14 cellular contexts compared by ENCODE assay signal in genomic region chr3:195020921-195021320, GRCh38.
DNase-seq lines count a peak whose midpoint lies in the region; ATAC-seq and TF ChIP-seq lines count a peak whose summit lies in the region.
"Had no signal": no experiment of that assay in that cellular context is flagged by ENCODE, and none has a peak within 500 bp of the region (broad histone marks: within the 10 kb centered on the region; RNA-seq: fewer than 3 reads in every experiment).

No MANE protein-coding gene starts in this region.

- intact Hi-C loops in dendritic cell treated with granulocyte-macrophage colony-stimulating factor and Interleukin-4, amounts not matched to agents 40 ng/mL and 50 ng/mL, for 4 days (cut with micrococcal nuclease) = no loop called here
- intact Hi-C loops in right cardiac atrium (cut with DNase I) = no loop called here
- intact Hi-C loops in sigmoid colon (cut with DNase I) = no loop called here

- peak; percentile 75 to 94 for ATAC-seq in right cardiac atrium
- ATAC-seq in HG03045 (IDR thresholded peaks at IDR 0.05; ENCODE audit: unreplicated experiment) = no peak
- ATAC-seq in activated CD8-positive, alpha-beta T cell treated with anti-CD3 and anti-CD28 coated beads, Interleukin-2, amount 10 ng/mL, durations not matched to agents 7 days and 5 days = no peak
- ATAC-seq in GM19452 (IDR thresholded peaks at IDR 0.05; ENCODE audit: unreplicated experiment) = no peak
- ATAC-seq: GM12878 had no signal

- H3K27me3 Mint-ChIP-seq in dendritic cell treated with granulocyte-macrophage colony-stimulating factor and Interleukin-4, amounts not matched to agents 40 ng/mL and 50 ng/mL, for 4 days = peaks cover 9% of the 10 kb centered on the region
- H3K27me3 Mint-ChIP-seq in activated CD8-positive, alpha-beta T cell treated with anti-CD3 and anti-CD28 coated beads, Interleukin-2, amount 10 ng/mL, durations not matched to agents 7 days and 5 days (ENCODE audit: low read depth) = peaks cover 20% of the 10 kb centered on the region

- H3K4me1 ChIP-seq in right cardiac atrium (ENCODE audit: control insufficient read depth, insufficient read depth, low read length) = no peaks in the 10 kb centered on the region
- no peaks in the 10 kb centered on the region for H3K4me1 ChIP-seq in sigmoid colon
- H3K4me1 ChIP-seq: HAP-1 had no signal

- H3K4me3 ChIP-seq in right cardiac atrium (ENCODE audit: low read length) (no peak overlapping the region), sigmoid colon (no peak overlapping the region)
- H3K4me3 ChIP-seq: GM12878, HAP-1 had no signal

- WGBS in right cardiac atrium = 76% methylated on average over 1 of the region's 1 CpG
- WGBS in sigmoid colon, 2 donors = 83 to 84% methylated on average over 1 of the region's 1 CpG

- TF ChIP-seq POLR2A in sigmoid colon (IDR thresholded peaks at IDR 0.05) = no peak

- H3K4me3 Mint-ChIP-seq in dendritic cell treated with granulocyte-macrophage colony-stimulating factor and Interleukin-4, amounts not matched to agents 40 ng/mL and 50 ng/mL, for 4 days = no peak overlapping the region
- H3K4me3 Mint-ChIP-seq in activated CD8-positive, alpha-beta T cell treated with anti-CD3 and anti-CD28 coated beads, Interleukin-2, amount 10 ng/mL, durations not matched to agents 7 days and 5 days = no peak overlapping the region
- H3K4me3 Mint-ChIP-seq: CD4-positive, alpha-beta T cell had no signal

- no peaks in the 10 kb centered on the region for H3K36me3 Mint-ChIP-seq in dendritic cell treated with granulocyte-macrophage colony-stimulating factor and Interleukin-4, amounts not matched to agents 40 ng/mL and 50 ng/mL, for 4 days (ENCODE audit: low read depth)
- no peaks in the 10 kb centered on the region for H3K36me3 Mint-ChIP-seq in activated CD8-positive, alpha-beta T cell treated with anti-CD3 and anti-CD28 coated beads, Interleukin-2, amount 10 ng/mL, durations not matched to agents 7 days and 5 days (ENCODE audit: low read depth)

- no peak overlapping the region for H3K27ac ChIP-seq in right cardiac atrium (ENCODE audit: low read length)
- no peak overlapping the region for H3K27ac ChIP-seq in sigmoid colon

- H3K9me3 Mint-ChIP-seq in dendritic cell treated with granulocyte-macrophage colony-stimulating factor and Interleukin-4, amounts not matched to agents 40 ng/mL and 50 ng/mL, for 4 days = no peaks in the 10 kb centered on the region
- no peaks in the 10 kb centered on the region for H3K9me3 Mint-ChIP-seq in activated CD8-positive, alpha-beta T cell treated with anti-CD3 and anti-CD28 coated beads, Interleukin-2, amount 10 ng/mL, durations not matched to agents 7 days and 5 days (ENCODE audit: insufficient read depth)
- H3K9me3 Mint-ChIP-seq: CD4-positive, alpha-beta T cell had no signal

- no peaks in the 10 kb centered on the region for H3K36me3 ChIP-seq in sigmoid colon
- H3K36me3 ChIP-seq: HAP-1 had no signal

- H3K27me3 ChIP-seq in right cardiac atrium (ENCODE audit: control insufficient read depth, insufficient read depth) = no peaks in the 10 kb centered on the region
- H3K27me3 ChIP-seq in sigmoid colon = no peaks in the 10 kb centered on the region

- peak overlapping the region; percentile 54 for H3K27ac Mint-ChIP-seq in dendritic cell treated with granulocyte-macrophage colony-stimulating factor and Interleukin-4, amounts not matched to agents 40 ng/mL and 50 ng/mL, for 4 days
- no peak overlapping the region for H3K27ac Mint-ChIP-seq in activated CD8-positive, alpha-beta T cell treated with anti-CD3 and anti-CD28 coated beads, Interleukin-2, amount 10 ng/mL, durations not matched to agents 7 days and 5 days
- H3K27ac Mint-ChIP-seq: CD4-positive, alpha-beta T cell had no signal

- H3K9me3 ChIP-seq in right cardiac atrium (ENCODE audit: control insufficient read depth, low read length) = no peaks in the 10 kb centered on the region
- no peaks in the 10 kb centered on the region for H3K9me3 ChIP-seq in sigmoid colon
- H3K9me3 ChIP-seq: HAP-1 had no signal

- POLR2A ChIA-PET in activated CD8-positive, alpha-beta T cell treated with anti-CD3 and anti-CD28 coated beads, Interleukin-2, amount 10 ng/mL, durations not matched to agents 7 days and 5 days (lab: Charles Lee) = no interaction called here

- CTCF ChIA-PET in activated CD8-positive, alpha-beta T cell treated with anti-CD3 and anti-CD28 coated beads, Interleukin-2, amount 10 ng/mL, durations not matched to agents 7 days and 5 days (lab: Charles Lee) = no interaction called here

- no peak for TF ChIP-seq EP300 in sigmoid colon (IDR thresholded peaks at IDR 0.05)

- DNase-seq in CD1c-positive myeloid dendritic cell (ENCODE audit: extremely low spot score) = peak; percentile 16
- no peak for DNase-seq in right cardiac atrium
- peak; percentile 4 for DNase-seq in sigmoid colon
- no peak for DNase-seq in activated CD8-positive, alpha-beta T cell treated with anti-CD3 and anti-CD28 coated beads, Interleukin-2, amount 10 ng/mL, durations not matched to agents 7 days and 5 days
- DNase-seq: CD4-positive, alpha-beta T cell; DMS79; Karpas-422; NCI-H2029; NCI-H2171 treated with DMSO at 0.1 percent for 48 hours had no signal

- TF ChIP-seq CTCF in sigmoid colon (IDR thresholded peaks at IDR 0.05) = no peak

- peaks cover 40% of the 10 kb centered on the region for H3K4me1 Mint-ChIP-seq in dendritic cell treated with granulocyte-macrophage colony-stimulating factor and Interleukin-4, amounts not matched to agents 40 ng/mL and 50 ng/mL, for 4 days (ENCODE audit: low read depth)
- no peaks in the 10 kb centered on the region for H3K4me1 Mint-ChIP-seq in activated CD8-positive, alpha-beta T cell treated with anti-CD3 and anti-CD28 coated beads, Interleukin-2, amount 10 ng/mL, durations not matched to agents 7 days and 5 days (ENCODE audit: low read depth)

Comparison
In these comparisons a context has a peak if more than half of its experiments do, and no peak if none do; other contexts are left out.
1. DNase-seq: peak in CD1c-positive myeloid dendritic cell (single experiment) and sigmoid colon (single experiment); none in right cardiac atrium (0 of 3) and activated CD8-positive, alpha-beta T cell treated with anti-CD3 and anti-CD28 coated beads, Interleukin-2, amount 10 ng/mL, durations not matched to agents 7 days and 5 days (single experiment).
2. ATAC-seq: peak in right cardiac atrium (2 of 2); none in HG03045 (single experiment), activated CD8-positive, alpha-beta T cell treated with anti-CD3 and anti-CD28 coated beads, Interleukin-2, amount 10 ng/mL, durations not matched to agents 7 days and 5 days (single experiment) and GM19452 (single experiment).